In genomic region chr10:10917031-10917430, GRCh38 we compare ENCODE assay signal across 31 cellular contexts.
"Had no signal": no experiment of that assay in that cellular context is flagged by ENCODE, and none has a peak within 500 bp of the region (broad histone marks: within the 10 kb centered on the region; RNA-seq: fewer than 3 reads in every experiment).

No MANE protein-coding gene starts in this region.

- H3K4me1 ChIP-seq: adrenal gland, breast epithelium, colonic mucosa had no signal

- H3K27ac ChIP-seq: adrenal gland, ascending aorta, breast epithelium, cardiac muscle cell, colonic mucosa, epithelial cell of prostate, esophagus squamous epithelium had no signal

- H3K4me3 Mint-ChIP-seq: activated CD4-positive, alpha-beta memory T cell treated with anti-CD3 and anti-CD28 coated beads for 36 hours; activated CD4-positive, alpha-beta T cell treated with anti-CD3 and anti-CD28 coated beads for 36 hours; activated CD4-positive, alpha-beta T cell treated with anti-CD3 and anti-CD28 coated beads, Interleukin-2, amount 10 ng/mL, durations not matched to agents 24 days and 14 days; activated CD8-positive, alpha-beta memory T cell treated with anti-CD3 and anti-CD28 coated beads, Interleukin-2, amount 10 ng/mL, durations not matched to agents 7 days and 5 days; activated CD8-positive, alpha-beta T cell treated with anti-CD3 and anti-CD28 coated beads, Interleukin-2, amount 10 ng/mL, durations not matched to agents 7 days and 5 days; activated naive CD4-positive, alpha-beta T cell treated with anti-CD3 and anti-CD28 coated beads for 36 hours; activated naive CD4-positive, alpha-beta T cell treated with anti-CD3 and anti-CD28 coated beads, Interleukin-2, amount 50 U/mL, for 24 hours; activated naive CD8-positive, alpha-beta T cell treated with anti-CD3 and anti-CD28 coated beads for 36 hours; activated naive CD8-positive, alpha-beta T cell treated with anti-CD3 and anti-CD28 coated beads, Interleukin-2, amount 50 U/mL, for 24 hours; activated T-helper 1 cell treated with anti-CD3 and anti-CD28 coated beads, Interleukin-12 subunit alpha, Interleukin-12 subunit beta, Interleukin-2, Interleukin-4 antibody, amounts not matched to agents 30 ng/mL and 10 ng/mL and 1 ng/mL, durations not matched to agents 14 hours and 24 hours and 36 hours; brain had no signal

- H3K36me3 ChIP-seq: adrenal gland, ascending aorta, breast epithelium, cardiac muscle cell, colonic mucosa, esophagus squamous epithelium had no signal

- H3K4me1 Mint-ChIP-seq: activated CD8-positive, alpha-beta memory T cell treated with anti-CD3 and anti-CD28 coated beads, Interleukin-2, amount 10 ng/mL, durations not matched to agents 7 days and 5 days; activated naive CD8-positive, alpha-beta T cell treated with anti-CD3 and anti-CD28 coated beads for 36 hours; activated naive CD8-positive, alpha-beta T cell treated with anti-CD3 and anti-CD28 coated beads, Interleukin-2, amount 50 U/mL, for 24 hours had no signal

- H3K27me3 ChIP-seq: adrenal gland, ascending aorta, breast epithelium, cardiac muscle cell, colonic mucosa, esophagus squamous epithelium had no signal

- H3K36me3 Mint-ChIP-seq: activated CD4-positive, alpha-beta memory T cell treated with anti-CD3 and anti-CD28 coated beads for 36 hours; activated CD8-positive, alpha-beta memory T cell treated with anti-CD3 and anti-CD28 coated beads, Interleukin-2, amount 10 ng/mL, durations not matched to agents 7 days and 5 days; activated naive CD4-positive, alpha-beta T cell treated with anti-CD3 and anti-CD28 coated beads, Interleukin-2, amount 50 U/mL, for 24 hours; activated naive CD8-positive, alpha-beta T cell treated with anti-CD3 and anti-CD28 coated beads for 36 hours; brain had no signal

- ATAC-seq: activated CD4-positive, alpha-beta T cell treated with anti-CD3 and anti-CD28 coated beads for 36 hours; activated CD8-positive, alpha-beta memory T cell treated with anti-CD3 and anti-CD28 coated beads, Interleukin-2, amount 10 ng/mL, durations not matched to agents 7 days and 5 days; activated CD8-positive, alpha-beta T cell treated with anti-CD3 and anti-CD28 coated beads, Interleukin-2, amount 10 ng/mL, durations not matched to agents 7 days and 5 days; activated naive CD8-positive, alpha-beta T cell treated with anti-CD3 and anti-CD28 coated beads, Interleukin-2, amount 50 U/mL, for 24 hours had no signal

- H3K9me3 ChIP-seq: adrenal gland, ascending aorta, breast epithelium, colonic mucosa, esophagus squamous epithelium had no signal

- DNase-seq: activated CD4-positive, alpha-beta memory T cell treated with anti-CD3 and anti-CD28 coated beads for 36 hours; activated CD4-positive, alpha-beta T cell treated with anti-CD3 and anti-CD28 coated beads for 36 hours; activated CD4-positive, alpha-beta T cell treated with anti-CD3 and anti-CD28 coated beads, Interleukin-2, amount 10 ng/mL, durations not matched to agents 24 days and 14 days; activated CD4-positive, CD25-positive, alpha-beta regulatory T cell; activated CD4-positive, CD25-positive, alpha-beta regulatory T cell treated with anti-CD3 and anti-CD28 coated beads, Interleukin-2, amount 50 U/mL, for 72 hours; activated CD8-positive, alpha-beta memory T cell treated with anti-CD3 and anti-CD28 coated beads, Interleukin-2, amount 10 ng/mL, durations not matched to agents 7 days and 5 days; activated CD8-positive, alpha-beta memory T cell treated with anti-CD3 and anti-CD28 coated beads, Interleukin-2, amount 50 U/mL, for 4 hours; activated CD8-positive, alpha-beta T cell treated with anti-CD3 and anti-CD28 coated beads, Interleukin-2, amount 10 ng/mL, durations not matched to agents 7 days and 5 days; activated effector memory CD4-positive, alpha-beta T cell treated with anti-CD3 and anti-CD28 coated beads, Interleukin-2, amount 50 U/mL, for 16 hours; activated naive CD4-positive, alpha-beta T cell treated with anti-CD3 and anti-CD28 coated beads for 36 hours; activated naive CD8-positive, alpha-beta T cell treated with anti-CD3 and anti-CD28 coated beads for 36 hours; activated naive CD8-positive, alpha-beta T cell treated with anti-CD3 and anti-CD28 coated beads, Interleukin-2, amount 50 U/mL, for 24 hours; activated T-cell treated with anti-CD3 and anti-CD28 coated beads, Interleukin-2, amount 50 U/mL, for 1 hour; activated T-cell treated with anti-CD3 and anti-CD28 coated beads, Interleukin-2, amount 50 U/mL, for 48 hours; adrenal gland; amygdala; central memory CD4-positive, alpha-beta T cell; cerebellar nuclear complex; colonic mucosa; effector CD8-positive, alpha-beta T cell; esophagus squamous epithelium; foreskin melanocyte; T-helper 2 cell had no signal

- H3K27me3 Mint-ChIP-seq: brain had no signal

- H3K27ac Mint-ChIP-seq: activated CD4-positive, alpha-beta memory T cell treated with anti-CD3 and anti-CD28 coated beads for 36 hours; activated CD4-positive, alpha-beta T cell treated with anti-CD3 and anti-CD28 coated beads for 36 hours; activated CD4-positive, alpha-beta T cell treated with anti-CD3 and anti-CD28 coated beads, Interleukin-2, amount 10 ng/mL, durations not matched to agents 24 days and 14 days; activated CD8-positive, alpha-beta memory T cell treated with anti-CD3 and anti-CD28 coated beads, Interleukin-2, amount 10 ng/mL, durations not matched to agents 7 days and 5 days; activated CD8-positive, alpha-beta T cell treated with anti-CD3 and anti-CD28 coated beads, Interleukin-2, amount 10 ng/mL, durations not matched to agents 7 days and 5 days; activated naive CD4-positive, alpha-beta T cell treated with anti-CD3 and anti-CD28 coated beads for 36 hours; activated naive CD4-positive, alpha-beta T cell treated with anti-CD3 and anti-CD28 coated beads, Interleukin-2, amount 50 U/mL, for 24 hours; activated naive CD8-positive, alpha-beta T cell treated with anti-CD3 and anti-CD28 coated beads for 36 hours; activated naive CD8-positive, alpha-beta T cell treated with anti-CD3 and anti-CD28 coated beads, Interleukin-2, amount 50 U/mL, for 24 hours; activated T-helper 1 cell treated with anti-CD3 and anti-CD28 coated beads, Interleukin-12 subunit alpha, Interleukin-12 subunit beta, Interleukin-2, Interleukin-4 antibody, amounts not matched to agents 30 ng/mL and 10 ng/mL and 1 ng/mL, durations not matched to agents 14 hours and 24 hours and 36 hours; activated T-helper 2 cell treated with anti-CD3 and anti-CD28 coated beads, Interferon-gamma antibody, Interleukin-2, Interleukin-4, amounts not matched to agents 10 μg/mL and 5 μg/mL and 100 μg/mL, durations not matched to agents 14 hours and 24 hours and 36 hours; brain had no signal

- H3K9me3 Mint-ChIP-seq: activated CD4-positive, alpha-beta memory T cell treated with anti-CD3 and anti-CD28 coated beads for 36 hours; activated CD4-positive, alpha-beta T cell treated with anti-CD3 and anti-CD28 coated beads, Interleukin-2, amount 10 ng/mL, durations not matched to agents 24 days and 14 days; activated naive CD4-positive, alpha-beta T cell treated with anti-CD3 and anti-CD28 coated beads for 36 hours; activated naive CD4-positive, alpha-beta T cell treated with anti-CD3 and anti-CD28 coated beads, Interleukin-2, amount 50 U/mL, for 24 hours; activated naive CD8-positive, alpha-beta T cell treated with anti-CD3 and anti-CD28 coated beads for 36 hours; activated naive CD8-positive, alpha-beta T cell treated with anti-CD3 and anti-CD28 coated beads, Interleukin-2, amount 50 U/mL, for 24 hours; activated T-helper 1 cell treated with anti-CD3 and anti-CD28 coated beads, Interleukin-12 subunit alpha, Interleukin-12 subunit beta, Interleukin-2, Interleukin-4 antibody, amounts not matched to agents 30 ng/mL and 10 ng/mL and 1 ng/mL, durations not matched to agents 14 hours and 24 hours and 36 hours; activated T-helper 2 cell treated with anti-CD3 and anti-CD28 coated beads, Interferon-gamma antibody, Interleukin-2, Interleukin-4, amounts not matched to agents 10 μg/mL and 5 μg/mL and 100 μg/mL, durations not matched to agents 14 hours and 24 hours and 36 hours; brain had no signal

- H3K4me3 ChIP-seq: adrenal gland, ascending aorta, breast epithelium, cardiac muscle cell, colonic mucosa, esophagus squamous epithelium had no signal
